In genomic region chr17:59840908-59841666, GRCh38 we compare ENCODE assay signal across 7 cellular contexts. TPM values are rescaled to one million over a fixed set of nuclear protein-coding genes. Genes with fewer than 3 reads are reported as not detected.
DNase-seq lines count a peak whose midpoint lies in the region; ATAC-seq and TF ChIP-seq lines count a peak whose summit lies in the region.

No MANE protein-coding gene starts in this region.

- 24% methylated on average over 5 of the region's 5 CpGs for WGBS in prostate gland

- no peak for ATAC-seq in RWPE2 (ENCODE audit: low read depth)
- ATAC-seq in GM18870 (IDR thresholded peaks at IDR 0.05; ENCODE audit: unreplicated experiment), result no peak

- H3K4me1 ChIP-seq in RWPE2 (ENCODE audit: insufficient read depth, poor library complexity, severe bottlenecking) (peaks cover 26% of the 10 kb centered on the region), prostate gland (replicated peaks) (peaks cover 12% of the 10 kb centered on the region)

- TF ChIP-seq CTCF in RWPE2 (IDR thresholded peaks at IDR 0.05; ENCODE audit: poor library complexity, severe bottlenecking) (no peak), epithelial cell of proximal tubule (conservative IDR thresholded peaks at IDR 0.05; ENCODE audit: low read depth, low read length) (no peak), prostate gland (IDR thresholded peaks at IDR 0.05) (no peak)

- TF ChIP-seq POLR2A in GM19099 (IDR thresholded peaks at IDR 0.05; ENCODE audit: extremely low read depth, insufficient read length, low read depth), result peak; percentile 17
- TF ChIP-seq POLR2A in prostate gland (IDR thresholded peaks at IDR 0.05), result no peak

- H3K4me3 ChIP-seq in RWPE2 (ENCODE audit: severe bottlenecking), result peak overlapping the region; percentile 68
- H3K4me3 ChIP-seq in epithelial cell of proximal tubule (ENCODE audit: low read depth, low read length), result peak overlapping the region; percentile 77
- H3K4me3 ChIP-seq in prostate gland, result peak overlapping the region; percentile 46 to 67

- intact Hi-C loops in prostate gland (cut with DNase I), result no loop called here

- H3K27me3 ChIP-seq in RWPE2 (ENCODE audit: insufficient read depth, poor library complexity, severe bottlenecking) (no peaks in the 10 kb centered on the region), prostate gland (replicated peaks; ENCODE audit: insufficient read depth) (no peaks in the 10 kb centered on the region)

- peaks cover 42% of the 10 kb centered on the region for H3K36me3 ChIP-seq in RWPE2 (ENCODE audit: low read depth)
- H3K36me3 ChIP-seq in prostate gland, result no peaks in the 10 kb centered on the region

- H3K9me3 ChIP-seq in RWPE2 (ENCODE audit: severe bottlenecking) (no peaks in the 10 kb centered on the region), prostate gland (no peaks in the 10 kb centered on the region)

- H3K27ac ChIP-seq in RWPE2 (ENCODE audit: poor library complexity, severe bottlenecking) (peak overlapping the region; percentile 100), prostate gland (peak overlapping the region; percentile 96 to 99)

- DNase-seq in RWPE2 (ENCODE audit: low spot score) (no peak), epithelial cell of proximal tubule (ENCODE audit: low read depth) (no peak), prostate gland (ENCODE audit: low spot score) (no peak), anterior cingulate cortex (lab: John Stamatoyannopoulos, UW) (no peak), Ammon's horn (ENCODE audit: low spot score) (no peak)

RNA-seq across cellular contexts. Expression of gene TUBD1, which starts 51.7 kb away (rescaled TPM):
- total RNA-seq in epithelial cell of proximal tubule (3.4 and 9.5 TPM in 2 replicates), prostate gland (10 to 100 TPM; 13.3 to 22.5 TPM)

RNA-seq across cellular contexts. Expression of gene RPS6KB1, which starts 51.8 kb away (rescaled TPM):
- total RNA-seq in epithelial cell of proximal tubule, result 25.0 and 26.3 TPM in 2 replicates
- 10 to 100 TPM; 28.2 to 38.1 TPM for total RNA-seq in prostate gland
